Comparison of ENCODE assay signal across 12 cellular contexts in genomic region chr7:44307905-44308740, GRCh38. TPM values are rescaled to one million over a fixed set of nuclear protein-coding genes. Genes with fewer than 3 reads are reported as not detected.
DNase-seq lines count a peak whose midpoint lies in the region; ATAC-seq and TF ChIP-seq lines count a peak whose summit lies in the region.
"Had no signal": no experiment of that assay in that cellular context is flagged by ENCODE, and none has a peak within 500 bp of the region (broad histone marks: within the 10 kb centered on the region; RNA-seq: fewer than 3 reads in every experiment).

No MANE protein-coding gene starts in this region.

- no peaks in the 10 kb centered on the region for H3K27me3 ChIP-seq in breast epithelium
- H3K27me3 ChIP-seq in thyroid gland, result no peaks in the 10 kb centered on the region
- H3K27me3 ChIP-seq in lower lobe of right lung (ENCODE audit: low read depth), result peaks cover 25% of the 10 kb centered on the region

- H3K4me1 Mint-ChIP-seq in activated CD4-positive, alpha-beta memory T cell treated with anti-CD3 and anti-CD28 coated beads, Interleukin-2, amount 10 ng/mL, durations not matched to agents 7 days and 5 days, result peaks cover 8% of the 10 kb centered on the region
- peaks cover 2% of the 10 kb centered on the region for H3K4me1 Mint-ChIP-seq in activated CD4-positive, alpha-beta memory T cell treated with anti-CD3 and anti-CD28 coated beads for 36 hours (ENCODE audit: low read depth)

- H3K9me3 ChIP-seq in breast epithelium (no peaks in the 10 kb centered on the region), thyroid gland (no peaks in the 10 kb centered on the region), lower lobe of right lung (no peaks in the 10 kb centered on the region)
- H3K9me3 ChIP-seq: Caco-2 had no signal

- 64 to 69% methylated on average over 13 of the region's 13 CpGs for WGBS in lower leg skin, 2 donors
- WGBS in thyroid gland, 2 donors, result 85 to 95% methylated on average over 12 to 13 of the region's 13 CpGs

- H3K9me3 Mint-ChIP-seq in activated CD4-positive, alpha-beta memory T cell treated with anti-CD3 and anti-CD28 coated beads, Interleukin-2, amount 10 ng/mL, durations not matched to agents 7 days and 5 days, result no peaks in the 10 kb centered on the region
- no peaks in the 10 kb centered on the region for H3K9me3 Mint-ChIP-seq in activated CD4-positive, alpha-beta memory T cell treated with anti-CD3 and anti-CD28 coated beads for 36 hours

- ATAC-seq in HG02763 (IDR thresholded peaks at IDR 0.05; ENCODE audit: unreplicated experiment), result no peak
- no peak for ATAC-seq in lower lobe of right lung

- TF ChIP-seq CTCF in breast epithelium (IDR thresholded peaks at IDR 0.05) (no peak), lower leg skin (IDR thresholded peaks at IDR 0.05) (no peak), thyroid gland (IDR thresholded peaks at IDR 0.05) (no peak), lower lobe of right lung (IDR thresholded peaks at IDR 0.05) (no peak)

- H3K4me3 Mint-ChIP-seq in activated CD4-positive, alpha-beta memory T cell treated with anti-CD3 and anti-CD28 coated beads, Interleukin-2, amount 10 ng/mL, durations not matched to agents 7 days and 5 days, result no peak overlapping the region
- H3K4me3 Mint-ChIP-seq in activated CD4-positive, alpha-beta memory T cell treated with anti-CD3 and anti-CD28 coated beads for 36 hours, result no peak overlapping the region

- no peaks in the 10 kb centered on the region for H3K36me3 Mint-ChIP-seq in activated CD4-positive, alpha-beta memory T cell treated with anti-CD3 and anti-CD28 coated beads, Interleukin-2, amount 10 ng/mL, durations not matched to agents 7 days and 5 days (ENCODE audit: low read depth)
- no peaks in the 10 kb centered on the region for H3K36me3 Mint-ChIP-seq in activated CD4-positive, alpha-beta memory T cell treated with anti-CD3 and anti-CD28 coated beads for 36 hours

- POLR2A ChIA-PET in activated CD4-positive, alpha-beta memory T cell treated with anti-CD3 and anti-CD28 coated beads, Interleukin-2, amount 10 ng/mL, durations not matched to agents 7 days and 5 days (lab: Charles Lee), result no interaction called here
- POLR2A ChIA-PET in activated CD4-positive, alpha-beta memory T cell treated with anti-CD3 and anti-CD28 coated beads for 36 hours (lab: Charles Lee), result no interaction called here

- CTCF ChIA-PET in activated CD4-positive, alpha-beta memory T cell treated with anti-CD3 and anti-CD28 coated beads, Interleukin-2, amount 10 ng/mL, durations not matched to agents 7 days and 5 days (lab: Charles Lee), result no interaction called here
- CTCF ChIA-PET in activated CD4-positive, alpha-beta memory T cell treated with anti-CD3 and anti-CD28 coated beads for 36 hours (lab: Charles Lee), result interaction anchor here (0.6 to 2.3 kb wide), 3 partner anchors 64 to 95 kb away, joined by 3 to 28 read pairs (median 3); no protein-coding TSS in a partner anchor

- intact Hi-C loops in activated CD4-positive, alpha-beta memory T cell treated with anti-CD3 and anti-CD28 coated beads for 36 hours (cut with micrococcal nuclease), result loop anchor here (1.0 to 5.0 kb wide), 2 partner anchors 51 to 67 kb away; no protein-coding TSS in a partner anchor
- intact Hi-C loops in breast epithelium (cut with DNase I; ENCODE audit: low total_unique reads) (no loop called here), lower leg skin (cut with DNase I; ENCODE audit: low total_unique reads) (no loop called here), thyroid gland (cut with DNase I) (no loop called here), lower lobe of right lung (cut with DNase I) (no loop called here)

- H3K27ac ChIP-seq in breast epithelium (peak overlapping the region; percentile 54 to 61), thyroid gland (peak overlapping the region; percentile 75 to 84 (median 83)), lower lobe of right lung (no peak overlapping the region)

- no peak for TF ChIP-seq POLR2A in breast epithelium (IDR thresholded peaks at IDR 0.05)
- no peak for TF ChIP-seq POLR2A in lower leg skin (IDR thresholded peaks at IDR 0.05)
- no peak for TF ChIP-seq POLR2A in thyroid gland (IDR thresholded peaks at IDR 0.05)

- peak; percentile 13 for DNase-seq in activated CD4-positive, alpha-beta memory T cell treated with anti-CD3 and anti-CD28 coated beads, Interleukin-2, amount 10 ng/mL, durations not matched to agents 7 days and 5 days
- DNase-seq in activated CD4-positive, alpha-beta memory T cell treated with anti-CD3 and anti-CD28 coated beads for 36 hours, result no peak
- peak; percentile 48 to 73 for DNase-seq in breast epithelium (ENCODE audit: low spot score in 2 of 2)
- peak; percentile 47 to 85 for DNase-seq in lower leg skin (ENCODE audit: low spot score in 2 of 2)
- DNase-seq in thyroid gland, result no peak
- no peak for DNase-seq in dedifferentiated amniotic fluid mesenchymal stem cell (ENCODE audit: extremely low spot score)
- no peak for DNase-seq in lower lobe of right lung
- DNase-seq: naive B cell, NCI-H2029 treated with DMSO at 0.1 percent for 48 hours had no signal

- no peak overlapping the region for H3K27ac Mint-ChIP-seq in activated CD4-positive, alpha-beta memory T cell treated with anti-CD3 and anti-CD28 coated beads, Interleukin-2, amount 10 ng/mL, durations not matched to agents 7 days and 5 days
- H3K27ac Mint-ChIP-seq in activated CD4-positive, alpha-beta memory T cell treated with anti-CD3 and anti-CD28 coated beads for 36 hours, result no peak overlapping the region

- H3K4me3 ChIP-seq in breast epithelium (no peak overlapping the region), lower leg skin (ENCODE audit: low read depth, poor library complexity, severe bottlenecking) (no peak overlapping the region), thyroid gland (replicated peaks in 1 of 3) (no peak overlapping the region), lower lobe of right lung (no peak overlapping the region)

- H3K36me3 ChIP-seq in breast epithelium (no peaks in the 10 kb centered on the region), thyroid gland (no peaks in the 10 kb centered on the region), lower lobe of right lung (no peaks in the 10 kb centered on the region)

- H3K27me3 Mint-ChIP-seq in activated CD4-positive, alpha-beta memory T cell treated with anti-CD3 and anti-CD28 coated beads, Interleukin-2, amount 10 ng/mL, durations not matched to agents 7 days and 5 days, result peaks cover 21% of the 10 kb centered on the region
- H3K27me3 Mint-ChIP-seq in activated CD4-positive, alpha-beta memory T cell treated with anti-CD3 and anti-CD28 coated beads for 36 hours, result peaks cover 10% of the 10 kb centered on the region

- H3K4me1 ChIP-seq in breast epithelium, result no peaks in the 10 kb centered on the region
- H3K4me1 ChIP-seq in thyroid gland, result peaks cover 37 to 43% of the 10 kb centered on the region in 2 donors
- H3K4me1 ChIP-seq in lower lobe of right lung, result peaks cover 12% of the 10 kb centered on the region
- H3K4me1 ChIP-seq: Caco-2 had no signal

RNA-seq across cellular contexts. Expression of gene CAMK2B, which starts 17.3 kb away (rescaled TPM):
- total RNA-seq in activated CD4-positive, alpha-beta memory T cell treated with anti-CD3 and anti-CD28 coated beads, Interleukin-2, amount 10 ng/mL, durations not matched to agents 7 days and 5 days, result under 1 TPM in 1 of 2 experiments, not detected in 1; 0.10 TPM
- total RNA-seq in activated CD4-positive, alpha-beta memory T cell treated with anti-CD3 and anti-CD28 coated beads for 36 hours, result under 1 TPM; 0.46 to 0.76 TPM
- total RNA-seq in breast epithelium, result 1 to 10 TPM in 2 of 3 donors, not detected in 1; 2.0 to 9.2 TPM
- 1 to 10 TPM in 2 of 4 donors, under 1 TPM in 2; 0.04 to 2.6 (median 1.1) TPM for total RNA-seq in lower leg skin
- total RNA-seq in thyroid gland, result 10 to 100 TPM in 3 of 4 donors, 1 to 10 TPM in 1; 7.0 to 19.3 (median 18.5) TPM
- total RNA-seq in lower lobe of right lung, result 0.30 TPM
- total RNA-seq: Caco-2, fibroblast of villous mesenchyme had no signal

Comparison
In these comparisons a context has a peak if more than half of its experiments do, and no peak if none do; other contexts are left out.
1. DNase-seq: peak in activated CD4-positive, alpha-beta memory T cell treated with anti-CD3 and anti-CD28 coated beads, Interleukin-2, amount 10 ng/mL, durations not matched to agents 7 days and 5 days (single experiment), breast epithelium (2 of 2) and lower leg skin (2 of 2); none in activated CD4-positive, alpha-beta memory T cell treated with anti-CD3 and anti-CD28 coated beads for 36 hours (single experiment), thyroid gland (0 of 2), dedifferentiated amniotic fluid mesenchymal stem cell (single experiment) and lower lobe of right lung (single experiment).